ENCODE assay signal across 1 cellular context in genomic region chr19:58513694-58514563, GRCh38.
A peak's percentile ranks its signal among the peaks of the same experiment; 100 is the strongest.
TF ChIP-seq lines count a peak whose summit lies in the region.

No MANE protein-coding gene starts in this region.

TF ChIP-seq in HepG2, 621 proteins besides CTCF, POLR2A, EP300 and RAD21 (continued from another document and continues in another):
- TF ChIP-seq TARDBP (CRISPR knock-in tag; IDR thresholded peaks at IDR 0.05) (peak; percentile 61), ARID2 (CRISPR knock-in tag; IDR thresholded peaks at IDR 0.05; ENCODE audit: borderline replicate concordance) (no peak), ZNF619 (CRISPR knock-in tag; IDR thresholded peaks at IDR 0.05) (no peak), MLX (CRISPR knock-in tag; IDR thresholded peaks at IDR 0.05) (peak; percentile 50; the same call in 1 of the 2 replicates), NONO (IDR thresholded peaks at IDR 0.05) (no peak), NONO (CRISPR knock-in tag; conservative IDR thresholded peaks at IDR 0.05) (peak; percentile 97), ZNF367 (CRISPR knock-in tag; IDR thresholded peaks at IDR 0.05; ENCODE audit: borderline replicate concordance) (no peak), GLI4 (CRISPR knock-in tag; IDR thresholded peaks at IDR 0.05; ENCODE audit: borderline replicate concordance) (no peak), ZNF713 (CRISPR knock-in tag; IDR thresholded peaks at IDR 0.05) (no peak; the same call in 1 of the 2 replicates), ZNF160 (CRISPR knock-in tag; IDR thresholded peaks at IDR 0.05) (peak; percentile 73; the same call in 1 of the 2 replicates), ZNF263 (CRISPR knock-in tag; IDR thresholded peaks at IDR 0.05) (0 out of 2 replicates have a peak, but pooled peaks have one; percentile 35), PAX8 (CRISPR knock-in tag; IDR thresholded peaks at IDR 0.05; ENCODE audit: borderline replicate concordance) (no peak), SNAI1 (CRISPR knock-in tag; IDR thresholded peaks at IDR 0.05; ENCODE audit: borderline replicate concordance) (no peak), ATF7 (IDR thresholded peaks at IDR 0.05) (no peak), ATF7 (CRISPR knock-in tag; IDR thresholded peaks at IDR 0.05) (no peak), ZNF577 (CRISPR knock-in tag; IDR thresholded peaks at IDR 0.05; ENCODE audit: borderline replicate concordance, low read depth) (no peak), ZNF234 (CRISPR knock-in tag; conservative IDR thresholded peaks at IDR 0.05) (no peak; the same call in 1 of the 2 replicates), PRPF4 (IDR thresholded peaks at IDR 0.05; ENCODE audit: low read depth, low read length, poor library complexity, severe bottlenecking) (peak; percentile 66), KLF16 (CRISPR knock-in tag; IDR thresholded peaks at IDR 0.05) (no peak), ZNF567 (CRISPR knock-in tag; IDR thresholded peaks at IDR 0.05; ENCODE audit: borderline replicate concordance) (no peak), ZNF556 (CRISPR knock-in tag; IDR thresholded peaks at IDR 0.05; ENCODE audit: borderline replicate concordance) (peak; percentile 91; the same call in 1 of the 2 replicates), SOX6 (IDR thresholded peaks at IDR 0.05) (no peak), SOX6 (CRISPR knock-in tag; IDR thresholded peaks at IDR 0.05) (peak; percentile 35; the same call in 1 of the 2 replicates), ZNF570 (CRISPR knock-in tag; IDR thresholded peaks at IDR 0.05; ENCODE audit: borderline replicate concordance) (no peak), HOXA3 (CRISPR knock-in tag; IDR thresholded peaks at IDR 0.05) (peak; percentile 94), ZBTB26 (CRISPR knock-in tag; IDR thresholded peaks at IDR 0.05; ENCODE audit: borderline replicate concordance) (peak; percentile 14; the same call in 1 of the 2 replicates), ZNF18 (CRISPR knock-in tag; IDR thresholded peaks at IDR 0.05; ENCODE audit: insufficient replicate concordance) (no peak), ZSCAN31 (CRISPR knock-in tag; IDR thresholded peaks at IDR 0.05; ENCODE audit: low read depth) (peak; percentile 87), REXO4 (CRISPR knock-in tag; IDR thresholded peaks at IDR 0.05; ENCODE audit: borderline replicate concordance) (no peak)
- TF ChIP-seq, protein P1, sequence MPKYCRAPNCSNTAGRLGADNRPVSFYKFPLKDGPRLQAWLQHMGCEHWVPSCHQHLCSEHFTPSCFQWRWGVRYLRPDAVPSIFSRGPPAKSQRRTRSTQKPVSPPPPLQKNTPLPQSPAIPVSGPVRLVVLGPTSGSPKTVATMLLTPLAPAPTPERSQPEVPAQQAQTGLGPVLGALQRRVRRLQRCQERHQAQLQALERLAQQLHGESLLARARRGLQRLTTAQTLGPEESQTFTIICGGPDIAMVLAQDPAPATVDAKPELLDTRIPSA (CRISPR knock-in tag; IDR thresholded peaks at IDR 0.05; ENCODE audit: borderline replicate concordance) = no peak
- TF ChIP-seq, protein P2, sequence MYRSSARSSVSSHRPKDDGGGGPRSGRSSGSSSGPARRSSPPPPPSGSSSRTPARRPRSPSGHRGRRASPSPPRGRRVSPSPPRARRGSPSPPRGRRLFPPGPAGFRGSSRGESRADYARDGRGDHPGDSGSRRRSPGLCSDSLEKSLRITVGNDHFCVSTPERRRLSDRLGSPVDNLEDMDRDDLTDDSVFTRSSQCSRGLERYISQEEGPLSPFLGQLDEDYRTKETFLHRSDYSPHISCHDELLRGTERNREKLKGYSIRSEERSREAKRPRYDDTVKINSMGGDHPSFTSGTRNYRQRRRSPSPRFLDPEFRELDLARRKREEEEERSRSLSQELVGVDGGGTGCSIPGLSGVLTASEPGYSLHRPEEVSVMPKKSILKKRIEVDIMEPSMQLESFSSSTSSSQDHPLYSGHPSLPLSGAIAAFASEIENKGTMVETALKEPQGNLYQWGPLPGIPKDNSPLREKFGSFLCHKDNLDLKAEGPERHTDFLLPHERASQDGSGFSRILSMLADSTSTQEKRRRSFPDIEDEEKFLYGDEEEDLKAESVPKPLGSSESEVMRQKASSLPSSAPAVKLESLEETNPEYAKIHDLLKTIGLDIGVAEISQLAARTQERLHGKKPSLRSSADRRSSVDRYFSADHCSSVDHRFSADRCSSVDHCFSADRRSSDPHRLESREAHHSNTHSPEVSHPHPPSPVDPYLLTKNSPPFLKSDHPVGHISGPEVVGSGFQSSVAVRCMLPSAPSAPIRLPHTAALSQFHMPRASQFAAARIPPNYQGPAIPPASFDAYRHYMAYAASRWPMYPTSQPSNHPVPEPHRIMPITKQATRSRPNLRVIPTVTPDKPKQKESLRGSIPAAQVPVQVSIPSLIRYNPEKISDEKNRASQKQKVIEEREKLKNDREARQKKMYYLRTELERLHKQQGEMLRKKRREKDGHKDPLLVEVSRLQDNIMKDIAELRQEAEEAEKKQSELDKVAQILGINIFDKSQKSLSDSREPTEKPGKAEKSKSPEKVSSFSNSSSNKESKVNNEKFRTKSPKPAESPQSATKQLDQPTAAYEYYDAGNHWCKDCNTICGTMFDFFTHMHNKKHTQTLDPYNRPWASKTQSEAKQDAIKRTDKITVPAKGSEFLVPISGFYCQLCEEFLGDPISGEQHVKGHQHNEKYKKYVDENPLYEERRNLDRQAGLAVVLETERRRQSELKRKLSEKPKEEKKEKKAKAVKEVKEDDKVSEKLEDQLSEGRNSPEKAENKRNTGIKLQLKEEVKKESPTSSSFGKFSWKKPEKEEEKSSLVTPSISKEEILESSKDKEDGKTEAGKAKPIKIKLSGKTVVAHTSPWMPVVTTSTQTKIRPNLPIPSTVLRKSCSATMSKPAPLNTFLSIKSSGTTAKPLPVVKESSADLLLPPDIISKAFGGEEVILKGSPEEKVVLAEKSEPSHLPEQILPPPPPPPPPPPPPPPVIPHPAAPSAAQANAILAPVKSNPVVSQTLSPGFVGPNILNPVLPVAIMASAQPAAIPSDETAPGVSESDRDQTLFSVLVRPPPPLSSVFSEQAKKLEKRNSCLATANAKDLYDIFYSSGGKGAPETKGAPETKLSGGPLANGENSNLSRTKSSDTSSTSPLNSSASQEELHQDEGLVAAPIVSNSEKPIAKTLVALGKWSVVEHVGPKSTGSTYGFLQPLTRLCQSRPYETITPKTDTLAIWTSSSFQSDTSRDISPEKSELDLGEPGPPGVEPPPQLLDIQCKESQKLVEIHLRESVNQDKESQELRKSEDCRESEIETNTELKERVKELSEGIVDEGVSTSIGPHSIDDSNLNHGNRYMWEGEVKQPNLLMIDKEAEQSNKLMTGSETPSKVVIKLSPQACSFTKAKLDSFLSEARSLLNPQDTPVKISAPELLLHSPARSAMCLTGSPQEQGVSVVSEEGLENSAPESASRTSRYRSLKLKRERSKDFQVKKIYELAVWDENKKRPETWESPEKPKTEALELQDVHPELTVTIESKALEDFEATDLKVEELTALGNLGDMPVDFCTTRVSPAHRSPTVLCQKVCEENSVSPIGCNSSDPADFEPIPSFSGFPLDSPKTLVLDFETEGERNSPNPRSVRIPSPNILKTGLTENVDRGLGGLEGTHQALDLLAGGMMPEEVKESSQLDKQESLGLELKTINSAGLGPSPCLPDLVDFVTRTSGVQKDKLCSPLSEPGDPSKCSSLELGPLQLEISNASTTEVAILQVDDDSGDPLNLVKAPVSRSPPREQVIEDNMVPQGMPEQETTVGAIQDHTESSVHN (CRISPR knock-in tag; IDR thresholded peaks at IDR 0.05) = peak; percentile 81; the same call in 1 of the 2 replicates
- TF ChIP-seq, protein P3, sequence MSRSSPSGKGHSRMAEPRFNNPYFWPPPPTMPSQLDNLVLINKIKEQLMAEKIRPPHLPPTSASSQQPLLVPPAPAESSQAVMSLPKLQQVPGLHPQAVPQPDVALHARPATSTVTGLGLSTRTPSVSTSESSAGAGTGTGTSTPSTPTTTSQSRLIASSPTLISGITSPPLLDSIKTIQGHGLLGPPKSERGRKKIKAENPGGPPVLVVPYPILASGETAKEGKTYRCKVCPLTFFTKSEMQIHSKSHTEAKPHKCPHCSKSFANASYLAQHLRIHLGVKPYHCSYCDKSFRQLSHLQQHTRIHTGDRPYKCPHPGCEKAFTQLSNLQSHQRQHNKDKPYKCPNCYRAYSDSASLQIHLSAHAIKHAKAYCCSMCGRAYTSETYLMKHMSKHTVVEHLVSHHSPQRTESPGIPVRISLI (CRISPR knock-in tag; IDR thresholded peaks at IDR 0.05; ENCODE audit: borderline replicate concordance) = peak; percentile 53; the same call in 1 of the 2 replicates
- TF ChIP-seq, protein P4, sequence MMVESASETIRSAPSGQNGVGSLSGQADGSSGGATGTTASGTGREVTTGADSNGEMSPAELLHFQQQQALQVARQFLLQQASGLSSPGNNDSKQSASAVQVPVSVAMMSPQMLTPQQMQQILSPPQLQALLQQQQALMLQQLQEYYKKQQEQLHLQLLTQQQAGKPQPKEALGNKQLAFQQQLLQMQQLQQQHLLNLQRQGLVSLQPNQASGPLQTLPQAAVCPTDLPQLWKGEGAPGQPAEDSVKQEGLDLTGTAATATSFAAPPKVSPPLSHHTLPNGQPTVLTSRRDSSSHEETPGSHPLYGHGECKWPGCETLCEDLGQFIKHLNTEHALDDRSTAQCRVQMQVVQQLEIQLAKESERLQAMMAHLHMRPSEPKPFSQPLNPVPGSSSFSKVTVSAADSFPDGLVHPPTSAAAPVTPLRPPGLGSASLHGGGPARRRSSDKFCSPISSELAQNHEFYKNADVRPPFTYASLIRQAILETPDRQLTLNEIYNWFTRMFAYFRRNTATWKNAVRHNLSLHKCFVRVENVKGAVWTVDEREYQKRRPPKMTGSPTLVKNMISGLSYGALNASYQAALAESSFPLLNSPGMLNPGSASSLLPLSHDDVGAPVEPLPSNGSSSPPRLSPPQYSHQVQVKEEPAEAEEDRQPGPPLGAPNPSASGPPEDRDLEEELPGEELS (CRISPR knock-in tag; IDR thresholded peaks at IDR 0.05) = peak; percentile 25; the same call in 1 of the 2 replicates
- TF ChIP-seq, protein P5, sequence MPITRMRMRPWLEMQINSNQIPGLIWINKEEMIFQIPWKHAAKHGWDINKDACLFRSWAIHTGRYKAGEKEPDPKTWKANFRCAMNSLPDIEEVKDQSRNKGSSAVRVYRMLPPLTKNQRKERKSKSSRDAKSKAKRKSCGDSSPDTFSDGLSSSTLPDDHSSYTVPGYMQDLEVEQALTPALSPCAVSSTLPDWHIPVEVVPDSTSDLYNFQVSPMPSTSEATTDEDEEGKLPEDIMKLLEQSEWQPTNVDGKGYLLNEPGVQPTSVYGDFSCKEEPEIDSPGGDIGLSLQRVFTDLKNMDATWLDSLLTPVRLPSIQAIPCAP (CRISPR knock-in tag; IDR thresholded peaks at IDR 0.05; ENCODE audit: low read depth) = no peak
- TF ChIP-seq, protein P6, sequence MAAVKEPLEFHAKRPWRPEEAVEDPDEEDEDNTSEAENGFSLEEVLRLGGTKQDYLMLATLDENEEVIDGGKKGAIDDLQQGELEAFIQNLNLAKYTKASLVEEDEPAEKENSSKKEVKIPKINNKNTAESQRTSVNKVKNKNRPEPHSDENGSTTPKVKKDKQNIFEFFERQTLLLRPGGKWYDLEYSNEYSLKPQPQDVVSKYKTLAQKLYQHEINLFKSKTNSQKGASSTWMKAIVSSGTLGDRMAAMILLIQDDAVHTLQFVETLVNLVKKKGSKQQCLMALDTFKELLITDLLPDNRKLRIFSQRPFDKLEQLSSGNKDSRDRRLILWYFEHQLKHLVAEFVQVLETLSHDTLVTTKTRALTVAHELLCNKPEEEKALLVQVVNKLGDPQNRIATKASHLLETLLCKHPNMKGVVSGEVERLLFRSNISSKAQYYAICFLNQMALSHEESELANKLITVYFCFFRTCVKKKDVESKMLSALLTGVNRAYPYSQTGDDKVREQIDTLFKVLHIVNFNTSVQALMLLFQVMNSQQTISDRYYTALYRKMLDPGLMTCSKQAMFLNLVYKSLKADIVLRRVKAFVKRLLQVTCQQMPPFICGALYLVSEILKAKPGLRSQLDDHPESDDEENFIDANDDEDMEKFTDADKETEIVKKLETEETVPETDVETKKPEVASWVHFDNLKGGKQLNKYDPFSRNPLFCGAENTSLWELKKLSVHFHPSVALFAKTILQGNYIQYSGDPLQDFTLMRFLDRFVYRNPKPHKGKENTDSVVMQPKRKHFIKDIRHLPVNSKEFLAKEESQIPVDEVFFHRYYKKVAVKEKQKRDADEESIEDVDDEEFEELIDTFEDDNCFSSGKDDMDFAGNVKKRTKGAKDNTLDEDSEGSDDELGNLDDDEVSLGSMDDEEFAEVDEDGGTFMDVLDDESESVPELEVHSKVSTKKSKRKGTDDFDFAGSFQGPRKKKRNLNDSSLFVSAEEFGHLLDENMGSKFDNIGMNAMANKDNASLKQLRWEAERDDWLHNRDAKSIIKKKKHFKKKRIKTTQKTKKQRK (IDR thresholded peaks at IDR 0.05; ENCODE audit: low read length) = no peak
- TF ChIP-seq, protein P7, sequence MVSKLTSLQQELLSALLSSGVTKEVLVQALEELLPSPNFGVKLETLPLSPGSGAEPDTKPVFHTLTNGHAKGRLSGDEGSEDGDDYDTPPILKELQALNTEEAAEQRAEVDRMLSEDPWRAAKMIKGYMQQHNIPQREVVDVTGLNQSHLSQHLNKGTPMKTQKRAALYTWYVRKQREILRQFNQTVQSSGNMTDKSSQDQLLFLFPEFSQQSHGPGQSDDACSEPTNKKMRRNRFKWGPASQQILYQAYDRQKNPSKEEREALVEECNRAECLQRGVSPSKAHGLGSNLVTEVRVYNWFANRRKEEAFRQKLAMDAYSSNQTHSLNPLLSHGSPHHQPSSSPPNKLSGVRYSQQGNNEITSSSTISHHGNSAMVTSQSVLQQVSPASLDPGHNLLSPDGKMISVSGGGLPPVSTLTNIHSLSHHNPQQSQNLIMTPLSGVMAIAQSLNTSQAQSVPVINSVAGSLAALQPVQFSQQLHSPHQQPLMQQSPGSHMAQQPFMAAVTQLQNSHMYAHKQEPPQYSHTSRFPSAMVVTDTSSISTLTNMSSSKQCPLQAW (CRISPR knock-in tag; IDR thresholded peaks at IDR 0.05) = no peak
